Comparison of ENCODE assay signal across 1 cellular context in genomic region chr17:79049821-79050220, GRCh38.
TF ChIP-seq lines count a peak whose summit lies in the region.

No MANE protein-coding gene starts in this region.

TF ChIP-seq in HepG2, 621 proteins besides CTCF, POLR2A, EP300 and RAD21:
- TF ChIP-seq PATZ1 (CRISPR knock-in tag; IDR thresholded peaks at IDR 0.05) (no peak), ZBTB39 (CRISPR knock-in tag; IDR thresholded peaks at IDR 0.05) (no peak), MEIS1 (CRISPR knock-in tag; IDR thresholded peaks at IDR 0.05; ENCODE audit: borderline replicate concordance) (no peak), FOXP4 (CRISPR knock-in tag; IDR thresholded peaks at IDR 0.05) (no peak), DRAP1 (CRISPR knock-in tag; IDR thresholded peaks at IDR 0.05) (no peak), ZC3H4 (CRISPR knock-in tag; IDR thresholded peaks at IDR 0.05; ENCODE audit: borderline replicate concordance) (no peak), RNF2 (conservative IDR thresholded peaks at IDR 0.05; ENCODE audit: low read depth) (no peak), ZNF562 (CRISPR knock-in tag; IDR thresholded peaks at IDR 0.05; ENCODE audit: borderline replicate concordance) (no peak), IRF2 (CRISPR knock-in tag; IDR thresholded peaks at IDR 0.05) (no peak), ZSCAN5A (CRISPR knock-in tag; IDR thresholded peaks at IDR 0.05; ENCODE audit: borderline replicate concordance) (no peak), ZBTB1 (CRISPR knock-in tag; IDR thresholded peaks at IDR 0.05; ENCODE audit: borderline replicate concordance) (no peak)
